1 cellular context compared by ENCODE assay signal in the genomic region with DNA sequence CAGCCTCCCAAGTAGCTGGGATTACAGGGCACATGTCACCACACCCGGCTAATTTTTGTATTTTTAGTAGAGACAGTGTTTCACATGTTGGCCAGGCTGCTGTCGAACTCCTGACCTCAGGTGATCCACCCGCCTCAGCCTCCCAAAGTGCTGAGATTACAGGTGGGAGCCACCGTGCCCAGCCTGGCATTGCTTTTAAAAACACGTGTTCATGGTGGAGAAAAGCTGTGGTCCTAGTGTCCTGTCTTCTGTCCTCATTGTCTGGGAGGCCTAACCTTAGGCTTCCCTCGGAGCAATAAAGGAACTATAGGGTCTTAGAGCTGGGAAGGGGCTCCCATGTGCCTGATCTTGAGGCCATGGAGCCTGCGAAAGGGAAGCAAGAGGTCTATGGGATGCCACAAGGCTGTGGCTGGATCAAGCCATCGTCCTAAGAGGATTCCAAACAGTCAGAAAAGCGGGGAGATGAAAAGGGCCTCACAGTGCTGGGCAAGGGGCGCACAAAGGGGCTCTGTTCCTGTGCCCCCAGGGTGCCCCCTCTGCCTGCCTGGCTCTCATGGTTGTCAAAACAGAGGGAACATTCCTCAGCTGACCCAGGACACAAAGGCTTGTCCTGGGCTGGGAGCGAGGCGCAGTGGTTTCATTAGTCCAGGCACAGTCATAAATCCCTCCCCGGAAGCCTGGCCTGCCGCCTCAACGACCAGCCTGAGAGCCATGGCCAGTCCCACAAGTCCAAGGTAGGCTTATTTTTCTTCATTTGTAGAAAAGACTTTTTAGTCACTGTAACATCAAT.
TF ChIP-seq lines count a peak whose summit lies in the region.

No MANE protein-coding gene starts in this region.

TF ChIP-seq in GM23338, 12 proteins besides CTCF, POLR2A, EP300 and RAD21:
- TF ChIP-seq, protein P1, sequence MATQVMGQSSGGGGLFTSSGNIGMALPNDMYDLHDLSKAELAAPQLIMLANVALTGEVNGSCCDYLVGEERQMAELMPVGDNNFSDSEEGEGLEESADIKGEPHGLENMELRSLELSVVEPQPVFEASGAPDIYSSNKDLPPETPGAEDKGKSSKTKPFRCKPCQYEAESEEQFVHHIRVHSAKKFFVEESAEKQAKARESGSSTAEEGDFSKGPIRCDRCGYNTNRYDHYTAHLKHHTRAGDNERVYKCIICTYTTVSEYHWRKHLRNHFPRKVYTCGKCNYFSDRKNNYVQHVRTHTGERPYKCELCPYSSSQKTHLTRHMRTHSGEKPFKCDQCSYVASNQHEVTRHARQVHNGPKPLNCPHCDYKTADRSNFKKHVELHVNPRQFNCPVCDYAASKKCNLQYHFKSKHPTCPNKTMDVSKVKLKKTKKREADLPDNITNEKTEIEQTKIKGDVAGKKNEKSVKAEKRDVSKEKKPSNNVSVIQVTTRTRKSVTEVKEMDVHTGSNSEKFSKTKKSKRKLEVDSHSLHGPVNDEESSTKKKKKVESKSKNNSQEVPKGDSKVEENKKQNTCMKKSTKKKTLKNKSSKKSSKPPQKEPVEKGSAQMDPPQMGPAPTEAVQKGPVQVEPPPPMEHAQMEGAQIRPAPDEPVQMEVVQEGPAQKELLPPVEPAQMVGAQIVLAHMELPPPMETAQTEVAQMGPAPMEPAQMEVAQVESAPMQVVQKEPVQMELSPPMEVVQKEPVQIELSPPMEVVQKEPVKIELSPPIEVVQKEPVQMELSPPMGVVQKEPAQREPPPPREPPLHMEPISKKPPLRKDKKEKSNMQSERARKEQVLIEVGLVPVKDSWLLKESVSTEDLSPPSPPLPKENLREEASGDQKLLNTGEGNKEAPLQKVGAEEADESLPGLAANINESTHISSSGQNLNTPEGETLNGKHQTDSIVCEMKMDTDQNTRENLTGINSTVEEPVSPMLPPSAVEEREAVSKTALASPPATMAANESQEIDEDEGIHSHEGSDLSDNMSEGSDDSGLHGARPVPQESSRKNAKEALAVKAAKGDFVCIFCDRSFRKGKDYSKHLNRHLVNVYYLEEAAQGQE (IDR thresholded peaks at IDR 0.05; ENCODE audit: unreplicated experiment): no peak
TF ChIP-seq in GM23338: peak in this region for 0.
